Comparison of ENCODE assay signal across 1 cellular context in genomic region chr1:160083968-160084770, GRCh38.
TF ChIP-seq lines count a peak whose summit lies in the region.

No MANE protein-coding gene starts in this region.

TF ChIP-seq in K562, 482 proteins besides CTCF, POLR2A, EP300 and RAD21 (continued from another document and continues in another):
- TF ChIP-seq MGA (IDR thresholded peaks at IDR 0.05): peak; percentile 33; the same call in 1 of the 2 replicates
- TF ChIP-seq BHLHE40 (IDR thresholded peaks at IDR 0.05; ENCODE audit: low read length): no peak
- no peak for TF ChIP-seq C11orf30 (IDR thresholded peaks at IDR 0.05; ENCODE audit: low read depth)
- TF ChIP-seq CLOCK (CRISPR knock-in tag; IDR thresholded peaks at IDR 0.05; ENCODE audit: borderline replicate concordance): no peak
- TF ChIP-seq ZNF263 (CRISPR knock-in tag; IDR thresholded peaks at IDR 0.05; ENCODE audit: borderline replicate concordance): peak; percentile 66
- TF ChIP-seq ZNF398 (CRISPR knock-in tag; IDR thresholded peaks at IDR 0.05): no peak
- no peak for TF ChIP-seq HDAC3 (IDR thresholded peaks at IDR 0.05; ENCODE audit: borderline replicate concordance, partially characterized antibody)
- no peak for TF ChIP-seq ZBTB26 (CRISPR knock-in tag; IDR thresholded peaks at IDR 0.05)
- TF ChIP-seq PREB (CRISPR knock-in tag; IDR thresholded peaks at IDR 0.05): no peak
- no peak for TF ChIP-seq NCOA2 (IDR thresholded peaks at IDR 0.05; ENCODE audit: partially characterized antibody in 2 of 2)
- no peak for TF ChIP-seq E2F1 (CRISPR knock-in tag; IDR thresholded peaks at IDR 0.05)
- no peak for TF ChIP-seq RBM22 (IDR thresholded peaks at IDR 0.05; ENCODE audit: low read depth, low read length, poor library complexity, severe bottlenecking)
- TF ChIP-seq ZBTB43 (CRISPR knock-in tag; IDR thresholded peaks at IDR 0.05): no peak
- TF ChIP-seq NFE2 (IDR thresholded peaks at IDR 0.05; ENCODE audit: low read depth): no peak
- TF ChIP-seq PTTG1 (tag; IDR thresholded peaks at IDR 0.05; ENCODE audit: low read depth): no peak
- no peak for TF ChIP-seq ARID3A (IDR thresholded peaks at IDR 0.05; ENCODE audit: borderline replicate concordance, low read depth, low read length)
- no peak for TF ChIP-seq ZNF449 (CRISPR knock-in tag; IDR thresholded peaks at IDR 0.05)
- TF ChIP-seq RHOXF2B (CRISPR knock-in tag; conservative IDR thresholded peaks at IDR 0.05): no peak
- no peak for TF ChIP-seq KDM1A (IDR thresholded peaks at IDR 0.05)
- TF ChIP-seq E2F6 (IDR thresholded peaks at IDR 0.05; ENCODE audit: borderline replicate concordance in 1 of 2, extremely low read depth in 1 of 2, insufficient read depth in 1 of 2, insufficient read length in 1 of 2, low read depth in 1 of 2, low read length in 1 of 2, poor library complexity in 1 of 2, severe bottlenecking in 1 of 2): peak in 1 of 2 experiments; percentile 62
- TF ChIP-seq ZBTB1 (CRISPR knock-in tag; IDR thresholded peaks at IDR 0.05; ENCODE audit: borderline replicate concordance, low read depth): no peak
- no peak for TF ChIP-seq TAF9B (IDR thresholded peaks at IDR 0.05; ENCODE audit: partially characterized antibody)
- no peak for TF ChIP-seq LEF1 (IDR thresholded peaks at IDR 0.05)
- no peak for TF ChIP-seq CEBPB (tag; IDR thresholded peaks at IDR 0.05)
